In the genomic region with DNA sequence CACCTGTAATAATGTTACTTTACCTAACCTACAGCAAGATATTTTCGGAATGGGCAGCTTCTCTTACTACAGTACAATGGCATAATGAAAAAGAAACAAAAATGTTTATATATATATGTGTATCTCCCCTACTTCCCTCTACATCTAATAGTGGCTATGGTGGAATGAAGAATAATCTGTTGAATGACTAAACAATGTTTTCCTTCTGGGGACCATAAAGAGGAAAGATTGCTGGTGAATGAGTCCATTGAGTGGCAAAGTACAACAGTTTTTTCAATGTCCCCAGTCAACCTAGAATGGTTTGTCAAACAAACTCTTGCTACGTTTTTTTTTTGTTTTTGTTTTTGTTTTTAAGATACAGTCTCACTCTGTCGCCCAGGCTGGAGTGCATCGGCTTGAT, we compare ENCODE assay signal across 32 cellular contexts.
"Had no signal": no experiment of that assay in that cellular context is flagged by ENCODE, and none has a peak within 500 bp of the region (broad histone marks: within the 10 kb centered on the region; RNA-seq: fewer than 3 reads in every experiment).

No MANE protein-coding gene starts in this region.

- H3K27ac ChIP-seq: adrenal gland, ascending aorta, body of pancreas, brain microvascular endothelial cell, breast epithelium, cardiac muscle cell had no signal

- DNase-seq: activated effector memory CD4-positive, alpha-beta T cell treated with anti-CD3 and anti-CD28 coated beads, Interleukin-2, amount 50 U/mL, for 16 hours; activated effector memory CD4-positive, alpha-beta T cell treated with Interleukin-2 at 50 U/mL for 16 hours; activated gamma-delta T cell; activated gamma-delta T cell treated with Interleukin-2 at 50 U/mL for 16 hours; activated naive CD4-positive, alpha-beta T cell; activated naive CD4-positive, alpha-beta T cell treated with anti-CD3 and anti-CD28 coated beads for 36 hours; activated naive CD4-positive, alpha-beta T cell treated with anti-CD3 and anti-CD28 coated beads, Interleukin-2, amount 10 ng/mL, durations not matched to agents 7 days and 5 days; activated naive CD4-positive, alpha-beta T cell treated with anti-CD3 and anti-CD28 coated beads, Interleukin-2, amount 50 U/mL, for 16 hours; activated naive CD4-positive, alpha-beta T cell treated with Interleukin-2 at 50 U/mL for 16 hours; activated naive CD8-positive, alpha-beta T cell treated with anti-CD3 and anti-CD28 coated beads for 36 hours; activated naive CD8-positive, alpha-beta T cell treated with anti-CD3 and anti-CD28 coated beads, Interleukin-2, amount 10 ng/mL, durations not matched to agents 7 days and 5 days; activated naive CD8-positive, alpha-beta T cell treated with anti-CD3 and anti-CD28 coated beads, Interleukin-2, amount 50 U/mL, for 24 hours; activated T-cell treated with anti-CD3 and anti-CD28 coated beads, Interleukin-2, amount 50 U/mL, for 1 hour; activated T-cell treated with anti-CD3 and anti-CD28 coated beads, Interleukin-2, amount 50 U/mL, for 24 hours; activated T-cell treated with anti-CD3 and anti-CD28 coated beads, Interleukin-2, amount 50 U/mL, for 4 hours; activated T-cell treated with anti-CD3 and anti-CD28 coated beads, Interleukin-2, amount 50 U/mL, for 48 hours; activated T-cell treated with anti-CD3 and anti-CD28 coated beads, Interleukin-2, amount 50 U/mL, for 72 hours; adrenal gland; amniotic stem cell; amygdala; anterior cingulate cortex; aorta; body of pancreas; brain microvascular endothelial cell; caudate nucleus; central memory CD4-positive, alpha-beta T cell; cerebellar nuclear complex had no signal

- H3K9me3 ChIP-seq: adrenal gland, ascending aorta, body of pancreas, breast epithelium had no signal

- H3K36me3 ChIP-seq: brain microvascular endothelial cell had no signal

- H3K4me3 ChIP-seq: adrenal gland, ascending aorta, body of pancreas, breast epithelium, cardiac muscle cell had no signal

- ATAC-seq: activated naive CD4-positive, alpha-beta T cell treated with anti-CD3 and anti-CD28 coated beads, Interleukin-2, amount 50 U/mL, for 72 hours; activated naive CD8-positive, alpha-beta T cell treated with anti-CD3 and anti-CD28 coated beads, Interleukin-2, amount 50 U/mL, for 24 hours; activated T-cell treated with anti-CD3 and anti-CD28 coated beads, Interleukin-2, amount 50 U/mL, for 4 hours; activated T-cell treated with anti-CD3 and anti-CD28 coated beads, Interleukin-2, amount 50 U/mL, for 72 hours; activated T-helper 17 cell treated with anti-CD3 and anti-CD28 coated beads, Interleukin-2, amount 50 U/mL, for 72 hours; body of pancreas had no signal

- H3K4me1 ChIP-seq: adrenal gland, ascending aorta, body of pancreas, breast epithelium had no signal

- H3K27me3 ChIP-seq: adrenal gland, ascending aorta, body of pancreas, brain microvascular endothelial cell, breast epithelium, cardiac muscle cell had no signal
